In the genomic region with DNA sequence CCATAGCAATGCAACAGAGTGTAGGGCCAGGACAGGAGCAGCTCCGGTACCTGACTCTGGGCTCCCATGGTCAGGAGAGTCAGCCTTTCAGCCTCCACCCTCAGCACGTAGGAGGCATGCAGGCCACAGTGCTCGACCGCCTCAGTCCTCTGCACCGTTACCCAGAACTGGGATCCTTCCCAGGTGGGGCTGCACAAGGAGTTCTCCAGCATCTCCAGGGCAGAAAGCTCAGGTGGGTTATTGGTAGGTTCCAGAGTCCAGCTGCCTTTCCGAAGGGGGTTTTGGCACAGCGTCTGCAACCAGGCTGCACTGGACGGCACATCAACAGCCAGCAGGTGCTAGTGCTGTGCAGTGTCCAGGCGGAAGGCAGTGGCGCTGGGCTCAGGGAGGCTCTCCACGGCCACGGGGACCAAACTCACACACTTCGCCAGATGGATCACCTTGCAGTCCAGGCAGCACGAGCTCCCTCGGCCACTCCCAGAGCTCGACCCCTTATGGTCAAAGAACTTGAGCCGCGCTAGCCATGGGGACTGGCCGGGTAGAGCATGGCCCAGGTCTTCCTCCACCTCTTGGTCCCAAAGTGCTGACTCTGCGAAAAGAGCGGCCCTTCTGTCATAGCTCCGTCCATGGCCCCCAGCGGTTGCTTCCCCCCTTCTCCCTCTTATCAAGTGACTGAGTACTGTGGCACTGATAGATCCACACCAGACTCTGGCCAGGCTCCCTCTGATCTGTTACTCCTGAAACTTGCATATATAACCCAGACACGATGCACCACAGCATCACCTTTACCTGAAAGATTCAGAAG, we compare ENCODE assay signal across 2 cellular contexts.
TF ChIP-seq lines count a peak whose summit lies in the region.

No MANE protein-coding gene starts in this region.

TF ChIP-seq in K562, 482 proteins besides CTCF, POLR2A, EP300 and RAD21 (continues in another document):
- peak; percentile 96 for TF ChIP-seq MAFK (IDR thresholded peaks at IDR 0.05; ENCODE audit: low read length)
- no peak for TF ChIP-seq ZNF431 (CRISPR knock-in tag; IDR thresholded peaks at IDR 0.05)
- TF ChIP-seq MAFF (IDR thresholded peaks at IDR 0.05; ENCODE audit: low read length), result peak; percentile 93
- peak; percentile 97 for TF ChIP-seq ZNF316 (IDR thresholded peaks at IDR 0.05)
- no peak for TF ChIP-seq CXXC5 (CRISPR knock-in tag; IDR thresholded peaks at IDR 0.05)
- no peak for TF ChIP-seq PHF21A (IDR thresholded peaks at IDR 0.05; ENCODE audit: borderline replicate concordance, low read depth)
- TF ChIP-seq, protein P1, sequence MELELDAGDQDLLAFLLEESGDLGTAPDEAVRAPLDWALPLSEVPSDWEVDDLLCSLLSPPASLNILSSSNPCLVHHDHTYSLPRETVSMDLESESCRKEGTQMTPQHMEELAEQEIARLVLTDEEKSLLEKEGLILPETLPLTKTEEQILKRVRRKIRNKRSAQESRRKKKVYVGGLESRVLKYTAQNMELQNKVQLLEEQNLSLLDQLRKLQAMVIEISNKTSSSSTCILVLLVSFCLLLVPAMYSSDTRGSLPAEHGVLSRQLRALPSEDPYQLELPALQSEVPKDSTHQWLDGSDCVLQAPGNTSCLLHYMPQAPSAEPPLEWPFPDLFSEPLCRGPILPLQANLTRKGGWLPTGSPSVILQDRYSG (tag; conservative IDR thresholded peaks at IDR 0.05; ENCODE audit: low read depth), result no peak
- TF ChIP-seq MTF1 (CRISPR knock-in tag; IDR thresholded peaks at IDR 0.05; ENCODE audit: borderline replicate concordance), result no peak
- TF ChIP-seq, protein P2, sequence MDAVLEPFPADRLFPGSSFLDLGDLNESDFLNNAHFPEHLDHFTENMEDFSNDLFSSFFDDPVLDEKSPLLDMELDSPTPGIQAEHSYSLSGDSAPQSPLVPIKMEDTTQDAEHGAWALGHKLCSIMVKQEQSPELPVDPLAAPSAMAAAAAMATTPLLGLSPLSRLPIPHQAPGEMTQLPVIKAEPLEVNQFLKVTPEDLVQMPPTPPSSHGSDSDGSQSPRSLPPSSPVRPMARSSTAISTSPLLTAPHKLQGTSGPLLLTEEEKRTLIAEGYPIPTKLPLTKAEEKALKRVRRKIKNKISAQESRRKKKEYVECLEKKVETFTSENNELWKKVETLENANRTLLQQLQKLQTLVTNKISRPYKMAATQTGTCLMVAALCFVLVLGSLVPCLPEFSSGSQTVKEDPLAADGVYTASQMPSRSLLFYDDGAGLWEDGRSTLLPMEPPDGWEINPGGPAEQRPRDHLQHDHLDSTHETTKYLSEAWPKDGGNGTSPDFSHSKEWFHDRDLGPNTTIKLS (IDR thresholded peaks at IDR 0.05; ENCODE audit: borderline replicate concordance, low read depth), result no peak
- TF ChIP-seq, protein P3, sequence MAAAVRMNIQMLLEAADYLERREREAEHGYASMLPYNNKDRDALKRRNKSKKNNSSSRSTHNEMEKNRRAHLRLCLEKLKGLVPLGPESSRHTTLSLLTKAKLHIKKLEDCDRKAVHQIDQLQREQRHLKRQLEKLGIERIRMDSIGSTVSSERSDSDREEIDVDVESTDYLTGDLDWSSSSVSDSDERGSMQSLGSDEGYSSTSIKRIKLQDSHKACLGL (CRISPR knock-in tag; IDR thresholded peaks at IDR 0.05; ENCODE audit: borderline replicate concordance, poor library complexity, severe bottlenecking), result no peak
- TF ChIP-seq ZNF121 (CRISPR knock-in tag; conservative IDR thresholded peaks at IDR 0.05), result no peak
- no peak for TF ChIP-seq ZNF3 (CRISPR knock-in tag; IDR thresholded peaks at IDR 0.05)
- TF ChIP-seq NR1H2 (CRISPR knock-in tag; IDR thresholded peaks at IDR 0.05), result no peak
- TF ChIP-seq C11orf30 (IDR thresholded peaks at IDR 0.05; ENCODE audit: low read depth), result peak; percentile 95
- TF ChIP-seq CBFA2T3 (IDR thresholded peaks at IDR 0.05), result no peak
- TF ChIP-seq ZNF764 (CRISPR knock-in tag; IDR thresholded peaks at IDR 0.05; ENCODE audit: low read depth), result no peak
- no peak for TF ChIP-seq SMARCB1 (IDR thresholded peaks at IDR 0.05; ENCODE audit: insufficient read length, low read depth)
- TF ChIP-seq, protein P4, sequence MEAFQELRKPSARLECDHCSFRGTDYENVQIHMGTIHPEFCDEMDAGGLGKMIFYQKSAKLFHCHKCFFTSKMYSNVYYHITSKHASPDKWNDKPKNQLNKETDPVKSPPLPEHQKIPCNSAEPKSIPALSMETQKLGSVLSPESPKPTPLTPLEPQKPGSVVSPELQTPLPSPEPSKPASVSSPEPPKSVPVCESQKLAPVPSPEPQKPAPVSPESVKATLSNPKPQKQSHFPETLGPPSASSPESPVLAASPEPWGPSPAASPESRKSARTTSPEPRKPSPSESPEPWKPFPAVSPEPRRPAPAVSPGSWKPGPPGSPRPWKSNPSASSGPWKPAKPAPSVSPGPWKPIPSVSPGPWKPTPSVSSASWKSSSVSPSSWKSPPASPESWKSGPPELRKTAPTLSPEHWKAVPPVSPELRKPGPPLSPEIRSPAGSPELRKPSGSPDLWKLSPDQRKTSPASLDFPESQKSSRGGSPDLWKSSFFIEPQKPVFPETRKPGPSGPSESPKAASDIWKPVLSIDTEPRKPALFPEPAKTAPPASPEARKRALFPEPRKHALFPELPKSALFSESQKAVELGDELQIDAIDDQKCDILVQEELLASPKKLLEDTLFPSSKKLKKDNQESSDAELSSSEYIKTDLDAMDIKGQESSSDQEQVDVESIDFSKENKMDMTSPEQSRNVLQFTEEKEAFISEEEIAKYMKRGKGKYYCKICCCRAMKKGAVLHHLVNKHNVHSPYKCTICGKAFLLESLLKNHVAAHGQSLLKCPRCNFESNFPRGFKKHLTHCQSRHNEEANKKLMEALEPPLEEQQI (IDR thresholded peaks at IDR 0.05), result no peak
- TF ChIP-seq MAFG (tag; conservative IDR thresholded peaks at IDR 0.05), result peak; percentile 92
- TF ChIP-seq SNIP1 (IDR thresholded peaks at IDR 0.05; ENCODE audit: low read depth), result no peak
- no peak for TF ChIP-seq MCM3 (IDR thresholded peaks at IDR 0.05)
- no peak for TF ChIP-seq KDM5B (IDR thresholded peaks at IDR 0.05; ENCODE audit: insufficient replicate concordance, low read depth, low read length)
- TF ChIP-seq ZNF324 (CRISPR knock-in tag; IDR thresholded peaks at IDR 0.05), result no peak
- no peak for TF ChIP-seq ZNF282 (CRISPR knock-in tag; IDR thresholded peaks at IDR 0.05)
- TF ChIP-seq RBBP5 (IDR thresholded peaks at IDR 0.05; ENCODE audit: borderline replicate concordance, insufficient read depth, low read length, poor library complexity, severe bottlenecking), result no peak
- TF ChIP-seq ERF (CRISPR knock-in tag; IDR thresholded peaks at IDR 0.05), result no peak
- TF ChIP-seq XRCC5 (IDR thresholded peaks at IDR 0.05; ENCODE audit: low read depth, low read length), result no peak
- no peak for TF ChIP-seq TAF1 (IDR thresholded peaks at IDR 0.05; ENCODE audit: control insufficient read depth, extremely low read depth, insufficient read depth, low read length, severe bottlenecking)
- no peak for TF ChIP-seq CEBPG (CRISPR knock-in tag; IDR thresholded peaks at IDR 0.05)
- TF ChIP-seq CEBPG (tag; conservative IDR thresholded peaks at IDR 0.05 in 1 of 2, IDR thresholded peaks at IDR 0.05 in 1 of 2), result no peak
- no peak for TF ChIP-seq KLF16 (IDR thresholded peaks at IDR 0.05)

TF ChIP-seq in HepG2, 621 proteins besides CTCF, POLR2A, EP300 and RAD21:
- no peak for TF ChIP-seq CBX1 (IDR thresholded peaks at IDR 0.05; ENCODE audit: low read depth)
- peak; percentile 20; the same call in 1 of the 2 replicates for TF ChIP-seq ZNF768 (CRISPR knock-in tag; IDR thresholded peaks at IDR 0.05)
- peak; percentile 38; the same call in 1 of the 2 replicates for TF ChIP-seq MAFG (CRISPR knock-in tag; IDR thresholded peaks at IDR 0.05)
- peak; percentile 98 for TF ChIP-seq MAFF (IDR thresholded peaks at IDR 0.05; ENCODE audit: low read depth, low read length)
- peak; percentile 97 to 99 for TF ChIP-seq MAFK (conservative IDR thresholded peaks at IDR 0.05 in 1 of 2, IDR thresholded peaks at IDR 0.05 in 1 of 2; ENCODE audit: low read length in 2 of 2)
